ENCODE assay signal across 9 cellular contexts in the genomic region with DNA sequence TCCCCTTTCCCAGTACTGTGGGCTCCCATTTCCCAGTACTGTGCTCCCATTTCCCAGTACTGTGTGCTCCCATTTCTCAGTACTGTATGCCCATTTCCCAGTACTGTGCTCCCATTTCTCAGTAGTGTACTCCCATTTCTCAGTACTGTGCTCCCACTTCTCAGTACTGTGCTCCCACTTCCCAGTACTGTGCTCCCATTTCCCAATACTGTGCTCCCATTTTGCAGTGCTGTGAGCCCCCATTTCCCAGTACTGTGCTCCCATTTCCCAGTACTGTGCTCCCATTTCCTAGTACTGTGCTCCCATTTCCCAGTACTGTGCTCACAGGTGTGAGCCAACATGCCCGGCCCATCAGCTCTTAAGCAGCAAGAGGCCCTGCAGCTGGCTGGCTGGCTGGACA. TPM values are rescaled to one million over a fixed set of nuclear protein-coding genes. Genes with fewer than 3 reads are reported as not detected.
A peak's percentile ranks its signal among the peaks of the same experiment; 100 is the strongest.
DNase-seq lines count a peak whose midpoint lies in the region; ATAC-seq, FAIRE-seq and TF ChIP-seq lines count a peak whose summit lies in the region.
"Not testable (repeated sequence)": the region's sequence is repeated elsewhere in the genome, so short reads cannot be mapped to it uniquely, and the experiment has no call there.
"Had no signal": no experiment of that assay in that cellular context is flagged by ENCODE, and none has a peak within 500 bp of the region (broad histone marks: within the 10 kb centered on the region; RNA-seq: fewer than 3 reads in every experiment).

No MANE protein-coding gene starts in this region.

- not testable (repeated sequence) for TF ChIP-seq POLR2A in H1 (IDR thresholded peaks at IDR 0.05; ENCODE audit: control extremely low read depth in 1 of 2, low read depth in 2 of 2, low read length in 2 of 2)

- H3K79me2 ChIP-seq in H1 (ENCODE audit: control insufficient read depth in 1 of 2, insufficient read depth in 2 of 2, low read length in 2 of 2): not testable (repeated sequence)

- ATAC-seq in WTC11: not testable (repeated sequence)

- H3K18ac ChIP-seq in H1 (ENCODE audit: extremely low read depth, low read length); neuronal stem cell (ENCODE audit: low read length): not testable (repeated sequence)

- not testable (repeated sequence) for H2AFZ ChIP-seq in H1 (ENCODE audit: low read length); neuronal stem cell (ENCODE audit: low read length)

- H2BK12ac ChIP-seq in H1 (ENCODE audit: low read depth, low read length); neuronal stem cell (ENCODE audit: low read length): not testable (repeated sequence)

- FAIRE-seq in HTR-8/SVneo (lab: Jason Lieb, UNC): peak; percentile 88
- not testable (repeated sequence) for FAIRE-seq in H1 (lab: Jason Lieb, UNC)

- not testable (repeated sequence) for H2BK120ac ChIP-seq in H1 (replicated peaks; ENCODE audit: low read depth, low read length); neuronal stem cell (ENCODE audit: low read depth, low read length)

- not testable (repeated sequence) for H3K27ac Mint-ChIP-seq in WTC11
- H3K27ac Mint-ChIP-seq in activated naive CD4-positive, alpha-beta T cell treated with anti-CD3 and anti-CD28 coated beads, Interleukin-2, amount 50 U/mL, for 24 hours: peak overlapping the region; percentile 12

- not testable (repeated sequence) for DNase-seq in HTR-8/SVneo (ENCODE audit: insufficient read length, low spot score); WTC11 (ENCODE audit: low spot score); H1 (ENCODE audit: low read depth in 1 of 2, low spot score in 2 of 2); neuronal stem cell (ENCODE audit: low spot score)

- not testable (repeated sequence) for H4K91ac ChIP-seq in H1 (replicated peaks; ENCODE audit: insufficient read length, low read length); neuronal stem cell (ENCODE audit: low read depth, low read length, poor library complexity)

- H3K36me3 Mint-ChIP-seq in WTC11: peaks cover 50% of the 10 kb centered on the region
- not testable (repeated sequence) for H3K36me3 Mint-ChIP-seq in activated naive CD4-positive, alpha-beta T cell treated with anti-CD3 and anti-CD28 coated beads, Interleukin-2, amount 50 U/mL, for 24 hours

- POLR2A ChIA-PET in WTC11 (lab: Charles Lee); H1 (lab: Charles Lee; ENCODE audit: partially characterized antibody): not testable (repeated sequence)

- not testable (repeated sequence) for H3K27me3 ChIP-seq in H1 (replicated peaks in 1 of 4; ENCODE audit: control insufficient read depth in 3 of 4, extremely low read depth in 1 of 4, insufficient read depth in 3 of 4, low read length in 3 of 4); neuronal stem cell (ENCODE audit: control insufficient read depth in 3 of 3, insufficient read depth in 3 of 3, low read depth in 1 of 3, low read length in 3 of 3)

- H3K4me2 ChIP-seq in H1 (ENCODE audit: insufficient read depth in 1 of 2, low read depth in 2 of 2, low read length in 2 of 2); neuronal stem cell (ENCODE audit: insufficient read depth, low read length, poor library complexity, severe bottlenecking): not testable (repeated sequence)

- H4K8ac ChIP-seq in H1 (ENCODE audit: extremely low read depth, insufficient read depth, low read length): not testable (repeated sequence)
- peak overlapping the region; percentile 48 for H4K8ac ChIP-seq in neuronal stem cell (ENCODE audit: low read depth, low read length)

- H3K36me3 ChIP-seq in H1 (ENCODE audit: control insufficient read depth in 2 of 4, insufficient read depth in 4 of 4, low read length in 3 of 4); neuronal stem cell (replicated peaks in 1 of 2; ENCODE audit: control insufficient read depth in 2 of 2, insufficient read depth in 2 of 2, low read length in 2 of 2): not testable (repeated sequence)

- not testable (repeated sequence) for H3K79me1 ChIP-seq in H1 (ENCODE audit: low read depth, low read length); neuronal stem cell (ENCODE audit: low read depth, low read length)

- CTCF ChIA-PET in WTC11 (lab: Charles Lee); H1 (lab: Charles Lee; ENCODE audit: partially characterized antibody): not testable (repeated sequence)

- 0 out of 2 replicates have a peak overlapping the region, but pooled peaks have one; percentile 3 for H2BK20ac ChIP-seq in H1 (ENCODE audit: low read length)

- not testable (repeated sequence) for TF ChIP-seq CTCF in WTC11 (IDR thresholded peaks at IDR 0.05); H1 (IDR thresholded peaks at IDR 0.05; ENCODE audit: control extremely low read depth in 1 of 3, insufficient read depth in 1 of 3, low read depth in 1 of 3, low read length in 3 of 3)

- H3K9me3 Mint-ChIP-seq in WTC11: peaks cover 58% of the 10 kb centered on the region
- peaks cover 14% of the 10 kb centered on the region for H3K9me3 Mint-ChIP-seq in activated naive CD4-positive, alpha-beta T cell treated with anti-CD3 and anti-CD28 coated beads, Interleukin-2, amount 50 U/mL, for 24 hours

- H3K27me3 Mint-ChIP-seq in WTC11 (ENCODE audit: low read depth): peaks cover 52% of the 10 kb centered on the region
- H3K27me3 Mint-ChIP-seq in activated naive CD4-positive, alpha-beta T cell treated with anti-CD3 and anti-CD28 coated beads, Interleukin-2, amount 50 U/mL, for 24 hours: peaks cover 16% of the 10 kb centered on the region

- H4K20me1 ChIP-seq in H1 (replicated peaks in 1 of 2; ENCODE audit: control insufficient read depth in 1 of 2, insufficient read depth in 2 of 2, low read length in 2 of 2): not testable (repeated sequence)

- H3K4me1 Mint-ChIP-seq in WTC11: peaks cover 16% of the 10 kb centered on the region
- H3K4me1 Mint-ChIP-seq in activated naive CD4-positive, alpha-beta T cell treated with anti-CD3 and anti-CD28 coated beads, Interleukin-2, amount 50 U/mL, for 24 hours: not testable (repeated sequence)

- not testable (repeated sequence) for H3K4me3 ChIP-seq in H1 (ENCODE audit: extremely low read depth in 1 of 4, insufficient read depth in 2 of 4, low read depth in 3 of 4, low read length in 4 of 4); neuronal stem cell (ENCODE audit: low read length in 2 of 2)

- not testable (repeated sequence) for TF ChIP-seq RAD21 in H1 (IDR thresholded peaks at IDR 0.05 in 1 of 2, conservative IDR thresholded peaks at IDR 0.05 in 1 of 2; ENCODE audit: low read depth in 2 of 2, low read length in 2 of 2)

- not testable (repeated sequence) for H3K56ac ChIP-seq in H1 (replicated peaks; ENCODE audit: insufficient read length, low read depth, low read length)

- H3K9me3 ChIP-seq in H1 (ENCODE audit: insufficient read depth in 2 of 2, low read depth in 1 of 2, low read length in 1 of 2) (peaks cover 10 to 23% of the 10 kb centered on the region in 2 experiments; a peak in 3 of 4 replicates), neuronal stem cell (replicated peaks in 1 of 2; ENCODE audit: control insufficient read depth in 2 of 2, insufficient read depth in 1 of 2, low read depth in 1 of 2, low read length in 2 of 2) (peaks cover 3 to 23% of the 10 kb centered on the region in 2 donors)

- not testable (repeated sequence) for H3K23ac ChIP-seq in H1 (ENCODE audit: insufficient read length); neuronal stem cell (ENCODE audit: low read depth, low read length, poor library complexity)

- not testable (repeated sequence) for H2AK5ac ChIP-seq in H1 (ENCODE audit: low read depth, low read length); neuronal stem cell (ENCODE audit: low read depth, low read length)

- TF ChIP-seq EP300 in H1 (IDR thresholded peaks at IDR 0.05; ENCODE audit: borderline replicate concordance in 1 of 2, low read depth in 2 of 2, low read length in 2 of 2): not testable (repeated sequence)

- not testable (repeated sequence) for H3K23me2 ChIP-seq in H1 (ENCODE audit: low read depth, low read length)

- H4K5ac ChIP-seq in H1 (ENCODE audit: insufficient read length, low read depth, low read length): not testable (repeated sequence)

- not testable (repeated sequence) for H2BK5ac ChIP-seq in H1 (ENCODE audit: low read depth, low read length); neuronal stem cell (ENCODE audit: low read length)

- H3K4ac ChIP-seq in H1 (replicated peaks; ENCODE audit: insufficient read length, low read depth, low read length); neuronal stem cell (ENCODE audit: low read length): not testable (repeated sequence)

- H3K9ac ChIP-seq in H1 (replicated peaks in 1 of 4; ENCODE audit: extremely low read depth in 1 of 4, low read depth in 3 of 4, low read length in 3 of 4); neuronal stem cell (ENCODE audit: low read depth, low read length, poor library complexity): not testable (repeated sequence)

- H3K27ac ChIP-seq in H1 (ENCODE audit: low read depth, low read length); neuronal stem cell (replicated peaks; ENCODE audit: low read length): not testable (repeated sequence)

- H3K4me3 Mint-ChIP-seq in WTC11; activated naive CD4-positive, alpha-beta T cell treated with anti-CD3 and anti-CD28 coated beads, Interleukin-2, amount 50 U/mL, for 24 hours: not testable (repeated sequence)

- not testable (repeated sequence) for H3K14ac ChIP-seq in H1 (ENCODE audit: insufficient read length); neuronal stem cell (ENCODE audit: low read length)

- H3K4me1 ChIP-seq in H1 (replicated peaks in 1 of 4; ENCODE audit: control insufficient read depth in 3 of 4, insufficient read depth in 4 of 4, low read length in 3 of 4); neuronal stem cell (ENCODE audit: control insufficient read depth in 2 of 2, insufficient read depth in 1 of 2, low read depth in 1 of 2, low read length in 2 of 2): not testable (repeated sequence)

- H2BK15ac ChIP-seq in H1 (ENCODE audit: low read length): 0 out of 2 replicates have a peak overlapping the region, but pooled peaks have one; percentile 53
- not testable (repeated sequence) for H2BK15ac ChIP-seq in neuronal stem cell (ENCODE audit: low read length)

- 74% methylated on average over 1 of the region's 1 CpG; no CpG with 5 or more reads in 1 of the 2 experiments for WGBS in H1 (ENCODE audit: extremely low coverage in 1 of 2, insufficient coverage in 1 of 2, insufficient read length in 1 of 2, insufficient replicate concordance in 2 of 2, low coverage in 1 of 2, low lambda C conversion rate in 2 of 2, missing lambda C conversion rate in 1 of 2), 2 experiments
- WGBS in neuronal stem cell (ENCODE audit: extremely low coverage in 2 of 2, insufficient read length in 2 of 2, insufficient replicate concordance in 1 of 2), 2 donors: no CpG with 5 or more reads among the region's 1 CpG

RNA-seq across cellular contexts. Expression of a gene that starts 11.3 kb away (rescaled TPM):
- total RNA-seq in WTC11 (2021): 2.3 to 4.4 TPM (median 3.1 TPM) in 3 replicates
- total RNA-seq in H1 (2021; fragmentation: NEBNext Ultra II Directional; extraction: Animal tissue kit (Norgen Biotek cat#: 25700)): 1.9 and 2.5 TPM in 2 replicates
- 0.29 and 0.57 TPM in 2 replicates for polyA plus RNA-seq in H1 (2011; rRNA removed)
- polyA plus RNA-seq in H1 (2011; cell fraction: cytosol; rRNA removed): 0.36 TPM
- polyA plus RNA-seq in H1 (2011; cell fraction: nucleus; rRNA removed): 2.7 TPM
- polyA plus RNA-seq in H1 (2012, experiment 1 of 2): 0.84 to 1.5 TPM (median 1.4 TPM) in 4 replicates
- 0.24 TPM for polyA plus RNA-seq in H1 (2012, experiment 2 of 2)
- 0.79 TPM for polyA plus RNA-seq in H1 (2013, experiment 1 of 2)
- polyA plus RNA-seq in H1 (2013, experiment 2 of 2): 0.55 TPM
- 0.85 and 1.1 TPM in 2 replicates for polyA minus RNA-seq in H1 (2011; rRNA and poly(A)+ RNA removed)
- 1.3 TPM for polyA minus RNA-seq in H1 (2011; cell fraction: cytosol; rRNA and poly(A)+ RNA removed)
- polyA minus RNA-seq in H1 (2011; cell fraction: nucleus; rRNA and poly(A)+ RNA removed): 1.6 TPM
- polyA plus RNA-seq in neuronal stem cell (2013, experiment 1 of 2): 2.4 TPM
- 2.2 TPM for polyA plus RNA-seq in neuronal stem cell (2013, experiment 2 of 2)
- polyA plus RNA-seq: AG04450; CD14-positive monocyte; CD4-positive, CD25-positive, alpha-beta regulatory T cell; CD8-positive, alpha-beta memory T cell had no signal

RNA-seq across cellular contexts. Expression of a gene that starts 54.9 kb away (rescaled TPM):
- 21.4 to 37.5 TPM (median 37.3 TPM) in 3 replicates for total RNA-seq in WTC11 (2021)
- 16.6 and 19.8 TPM in 2 replicates for total RNA-seq in H1 (2021; fragmentation: NEBNext Ultra II Directional; extraction: Animal tissue kit (Norgen Biotek cat#: 25700))
- 4.7 and 10.8 TPM in 2 replicates for polyA plus RNA-seq in H1 (2011; rRNA removed)
- 4.3 TPM for polyA plus RNA-seq in H1 (2011; cell fraction: cytosol; rRNA removed)
- polyA plus RNA-seq in H1 (2011; cell fraction: nucleus; rRNA removed): 78.4 TPM
- 27.8 to 38.5 TPM (median 36.1 TPM) in 4 replicates for polyA plus RNA-seq in H1 (2012, experiment 1 of 2)
- 2.5 TPM for polyA plus RNA-seq in H1 (2012, experiment 2 of 2)
- 6.1 TPM for polyA plus RNA-seq in H1 (2013, experiment 1 of 2)
- polyA plus RNA-seq in H1 (2013, experiment 2 of 2): 5.6 TPM
- polyA minus RNA-seq in H1 (2011; rRNA and poly(A)+ RNA removed): 16.1 and 19.7 TPM in 2 replicates
- 14.1 TPM for polyA minus RNA-seq in H1 (2011; cell fraction: cytosol; rRNA and poly(A)+ RNA removed)
- polyA minus RNA-seq in H1 (2011; cell fraction: nucleus; rRNA and poly(A)+ RNA removed): 35.3 TPM
- polyA plus RNA-seq in neuronal stem cell (2013, experiment 1 of 2): 6.4 TPM
- 6.7 TPM for polyA plus RNA-seq in neuronal stem cell (2013, experiment 2 of 2)
- polyA plus RNA-seq: CD14-positive monocyte; CD4-positive, CD25-positive, alpha-beta regulatory T cell; CD8-positive, alpha-beta memory T cell had no signal
